ENCODE assay signal across 8 cellular contexts in the genomic region with DNA sequence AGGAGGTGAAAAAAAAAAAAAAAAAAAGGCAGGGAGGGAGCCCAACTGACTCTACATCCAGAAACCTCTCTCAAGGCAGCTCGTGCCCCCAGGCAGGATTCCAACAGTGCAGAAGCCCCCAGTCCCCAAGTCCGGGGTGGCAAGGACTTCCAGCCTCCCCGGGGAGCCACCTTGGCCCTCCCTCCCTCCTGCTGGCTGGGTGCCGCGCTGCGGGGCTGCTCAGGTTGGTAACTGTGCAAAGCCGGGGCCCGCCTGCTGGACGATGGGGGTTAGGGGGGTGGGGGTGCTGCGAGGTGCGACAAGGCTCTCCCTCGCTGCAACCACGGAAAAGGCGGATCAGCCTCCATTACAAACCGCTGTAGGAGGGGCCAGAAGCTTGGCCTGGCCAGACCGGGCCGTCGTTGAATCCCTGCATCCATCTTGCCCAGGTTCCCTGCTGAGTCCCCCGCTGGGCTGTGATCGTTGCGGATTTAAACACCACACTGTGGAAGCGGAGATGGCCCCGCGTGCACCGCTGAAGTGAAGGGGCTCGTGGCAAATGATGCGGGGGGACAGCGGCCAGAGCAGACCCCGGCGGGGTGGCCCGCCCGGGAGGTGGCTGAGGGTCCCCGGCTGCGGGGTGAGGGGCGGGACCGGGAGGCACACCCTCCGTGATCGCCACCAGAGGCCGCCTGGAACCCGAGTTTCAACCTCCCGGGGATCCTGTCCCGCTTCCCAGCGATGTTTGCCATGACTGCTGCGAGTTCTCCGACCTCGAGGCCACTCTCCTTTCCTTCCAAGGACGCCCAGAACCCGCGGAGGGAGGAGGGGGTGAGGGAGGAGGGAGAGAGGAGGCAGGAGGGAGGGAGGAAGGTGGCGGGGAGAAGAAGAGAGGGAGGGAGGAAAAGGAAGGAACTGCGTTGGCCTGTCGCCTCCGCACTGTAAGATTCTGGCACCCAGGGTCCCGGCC. TPM values are rescaled to one million over a fixed set of nuclear protein-coding genes. Genes with fewer than 3 reads are reported as not detected.
A peak's percentile ranks its signal among the peaks of the same experiment; 100 is the strongest.
DNase-seq lines count a peak whose midpoint lies in the region; TF ChIP-seq lines count a peak whose summit lies in the region.

No MANE protein-coding gene starts in this region.

- TF ChIP-seq CTCF in mesothelial cell of epicardium (IDR thresholded peaks at IDR 0.05; ENCODE audit: unreplicated experiment) = no peak

- no peaks in the 10 kb centered on the region for H3K27me3 ChIP-seq in HAP-1 (ENCODE audit: low read depth)

- in situ Hi-C loops in HAP-1 (cut with MboI; ENCODE audit: low sequenced_read_pairs) = loop anchor here (5.0 kb wide), 1 partner anchor 56 kb away; a partner anchor contains a TSS

- H3K4me3 ChIP-seq in HAP-1 = peak overlapping the region; percentile 52

- DNase-seq in DMS153 treated with DMSO at 0.1 percent for 48 hours (lab: John Stamatoyannopoulos, UW; ENCODE audit: unreplicated experiment) (peak; percentile 4), HAP-1 (ENCODE audit: low spot score in 2 of 2) (peak; percentile 66 to 89), NCI-H345 (lab: John Stamatoyannopoulos, UW) (peak; percentile 65), epidermal melanocyte (ENCODE audit: insufficient read length, low spot score) (peak; percentile 29), mesothelial cell of epicardium (ENCODE audit: low spot score in 2 of 2, unreplicated experiment in 2 of 2) (peak; percentile 38 to 66), MV-4-11 (lab: John Stamatoyannopoulos, UW) (no peak)
- DNase-seq in activated CD8-positive, alpha-beta memory T cell treated with anti-CD3 and anti-CD28 coated beads, Interleukin-2, amount 50 U/mL, for 4 hours = peak; percentile 61
- peak; percentile 70 for DNase-seq in stimulated activated CD8-positive, alpha-beta memory T cell treated with anti-CD3 and anti-CD28 coated beads, Interleukin-4, amount 100 ng/mL, for 48 hours

- H3K4me1 ChIP-seq in HAP-1 = peaks cover 10% of the 10 kb centered on the region

- peak overlapping the region; percentile 75 for H3K4me3 Mint-ChIP-seq in mesothelial cell of epicardium

- no peaks in the 10 kb centered on the region for H3K9me3 ChIP-seq in HAP-1

- H3K27ac Mint-ChIP-seq in mesothelial cell of epicardium = peak overlapping the region; percentile 79

- no peaks in the 10 kb centered on the region for H3K27me3 Mint-ChIP-seq in mesothelial cell of epicardium (ENCODE audit: low read depth)

- H3K4me1 Mint-ChIP-seq in mesothelial cell of epicardium = peaks cover 2% of the 10 kb centered on the region

- peaks cover 12% of the 10 kb centered on the region for H3K9me3 Mint-ChIP-seq in mesothelial cell of epicardium

- H3K36me3 Mint-ChIP-seq in mesothelial cell of epicardium = no peaks in the 10 kb centered on the region

- no peaks in the 10 kb centered on the region for H3K36me3 ChIP-seq in HAP-1 (replicated peaks)

RNA-seq across cellular contexts. Expression of a gene that starts 58.0 kb away (rescaled TPM):
- 301 to 305 TPM (median 303 TPM) in 3 replicates for total RNA-seq in mesothelial cell of epicardium
